In genomic region chr16:88438084-88438870, GRCh38 we compare ENCODE assay signal across 1 cellular context.
TF ChIP-seq lines count a peak whose summit lies in the region.

No MANE protein-coding gene starts in this region.

TF ChIP-seq in GM23338, 12 proteins besides CTCF, POLR2A, EP300 and RAD21 (continued from another document):
- TF ChIP-seq ZNF462 (CRISPR knock-in tag; IDR thresholded peaks at IDR 0.05): no peak
- TF ChIP-seq JUNB (IDR thresholded peaks at IDR 0.05; ENCODE audit: unreplicated experiment): no peak
- TF ChIP-seq, protein P1, sequence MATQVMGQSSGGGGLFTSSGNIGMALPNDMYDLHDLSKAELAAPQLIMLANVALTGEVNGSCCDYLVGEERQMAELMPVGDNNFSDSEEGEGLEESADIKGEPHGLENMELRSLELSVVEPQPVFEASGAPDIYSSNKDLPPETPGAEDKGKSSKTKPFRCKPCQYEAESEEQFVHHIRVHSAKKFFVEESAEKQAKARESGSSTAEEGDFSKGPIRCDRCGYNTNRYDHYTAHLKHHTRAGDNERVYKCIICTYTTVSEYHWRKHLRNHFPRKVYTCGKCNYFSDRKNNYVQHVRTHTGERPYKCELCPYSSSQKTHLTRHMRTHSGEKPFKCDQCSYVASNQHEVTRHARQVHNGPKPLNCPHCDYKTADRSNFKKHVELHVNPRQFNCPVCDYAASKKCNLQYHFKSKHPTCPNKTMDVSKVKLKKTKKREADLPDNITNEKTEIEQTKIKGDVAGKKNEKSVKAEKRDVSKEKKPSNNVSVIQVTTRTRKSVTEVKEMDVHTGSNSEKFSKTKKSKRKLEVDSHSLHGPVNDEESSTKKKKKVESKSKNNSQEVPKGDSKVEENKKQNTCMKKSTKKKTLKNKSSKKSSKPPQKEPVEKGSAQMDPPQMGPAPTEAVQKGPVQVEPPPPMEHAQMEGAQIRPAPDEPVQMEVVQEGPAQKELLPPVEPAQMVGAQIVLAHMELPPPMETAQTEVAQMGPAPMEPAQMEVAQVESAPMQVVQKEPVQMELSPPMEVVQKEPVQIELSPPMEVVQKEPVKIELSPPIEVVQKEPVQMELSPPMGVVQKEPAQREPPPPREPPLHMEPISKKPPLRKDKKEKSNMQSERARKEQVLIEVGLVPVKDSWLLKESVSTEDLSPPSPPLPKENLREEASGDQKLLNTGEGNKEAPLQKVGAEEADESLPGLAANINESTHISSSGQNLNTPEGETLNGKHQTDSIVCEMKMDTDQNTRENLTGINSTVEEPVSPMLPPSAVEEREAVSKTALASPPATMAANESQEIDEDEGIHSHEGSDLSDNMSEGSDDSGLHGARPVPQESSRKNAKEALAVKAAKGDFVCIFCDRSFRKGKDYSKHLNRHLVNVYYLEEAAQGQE (IDR thresholded peaks at IDR 0.05; ENCODE audit: unreplicated experiment): no peak
